In genomic region chr12:124321040-124321481, GRCh38 we compare ENCODE assay signal across 9 cellular contexts. TPM values are rescaled to one million over a fixed set of nuclear protein-coding genes. Genes with fewer than 3 reads are reported as not detected.
A peak's percentile ranks its signal among the peaks of the same experiment; 100 is the strongest.
DNase-seq lines count a peak whose midpoint lies in the region; ATAC-seq and TF ChIP-seq lines count a peak whose summit lies in the region.
"Had no signal": no experiment of that assay in that cellular context is flagged by ENCODE, and none has a peak within 500 bp of the region (broad histone marks: within the 10 kb centered on the region; RNA-seq: fewer than 3 reads in every experiment).

No MANE protein-coding gene starts in this region.

- no peaks in the 10 kb centered on the region for H3K4me1 ChIP-seq in HCT116 (ENCODE audit: control insufficient read depth in 1 of 2, insufficient read depth in 2 of 2, low read length in 2 of 2)

- POLR2A ChIA-PET in HCT116 (lab: Charles Lee) = no interaction called here

- TF ChIP-seq POLR2A in HCT116 (IDR thresholded peaks at IDR 0.05; ENCODE audit: borderline replicate concordance, extremely low read depth, insufficient read depth, insufficient read length) (no peak), erythroblast (IDR thresholded peaks at IDR 0.05; ENCODE audit: low read length) (no peak)

- intact Hi-C loops in HCT116 (cut with micrococcal nuclease) (loop anchor here (1.0 to 5.0 kb wide), 2 partner anchors 269 to 285 kb away; no protein-coding TSS in a partner anchor), natural killer cell (cut with micrococcal nuclease) (no loop called here)

- H3K36me3 ChIP-seq in HCT116 (ENCODE audit: control insufficient read depth in 1 of 2, insufficient read depth in 2 of 2, low read length in 2 of 2) = peaks cover 0 to 16% of the 10 kb centered on the region in 2 experiments; a peak in 2 of 4 replicates

- TF ChIP-seq CTCF in HCT116 (IDR thresholded peaks at IDR 0.05 in 2 of 3, conservative IDR thresholded peaks at IDR 0.05 in 1 of 3; ENCODE audit: borderline replicate concordance in 1 of 3, insufficient read depth in 1 of 3, low read depth in 2 of 3, low read length in 2 of 3) (peak; percentile 80 to 94 (median 94)), natural killer cell (IDR thresholded peaks at IDR 0.05) (peak; percentile 65)

- H3K27ac Mint-ChIP-seq in natural killer cell = no peak overlapping the region
- H3K27ac Mint-ChIP-seq: dendritic cell treated with granulocyte-macrophage colony-stimulating factor and Interleukin-4, amounts not matched to agents 40 ng/mL and 50 ng/mL, for 4 days had no signal

- H3K9me3 Mint-ChIP-seq in natural killer cell = no peaks in the 10 kb centered on the region

- RAD21 ChIA-PET in HCT116 (lab: Charles Lee; ENCODE audit: low non-redundant PET in 1 of 2, low total read pairs in 2 of 2, uncharacterized antibody in 2 of 2, unreplicated experiment in 2 of 2) = no interaction called here

- no TSS peak for BruUV-seq in HCT116 (replicated peaks; lab: Mats Ljungman, UMichigan)

- H3K4me3 ChIP-seq in HCT116 (replicated peaks in 1 of 2; ENCODE audit: low read depth in 1 of 2, low read length in 2 of 2) = no peak overlapping the region

- no peaks in the 10 kb centered on the region for H3K4me1 Mint-ChIP-seq in natural killer cell

- peaks cover 0 to 4% of the 10 kb centered on the region in 2 donors for H3K27me3 Mint-ChIP-seq in natural killer cell (ENCODE audit: low read depth in 2 of 2)

- no peaks in the 10 kb centered on the region for H3K79me2 ChIP-seq in HCT116 (ENCODE audit: insufficient read depth, low read length)

- DNase-seq in GM04504 (ENCODE audit: low read depth) = peak; percentile 30
- DNase-seq in HCT116 (ENCODE audit: low read depth, low spot score) = no peak
- peak; percentile 50 for DNase-seq in NCI-H69 (lab: John Stamatoyannopoulos, UW)
- DNase-seq in activated T-cell treated with anti-CD3 and anti-CD28 coated beads for 1 hour (ENCODE audit: low read depth) = peak; percentile 46
- DNase-seq in erythroblast (lab: John Stamatoyannopoulos, UW) = peak; percentile 29 to 68
- peak; percentile 55 for DNase-seq in natural killer cell
- DNase-seq in stimulated activated naive CD4-positive, alpha-beta T cell (lab: John Stamatoyannopoulos, UW) = peak in 5 of 6 experiments; percentile 8 to 41 (median 25)
- no peak for DNase-seq in NCI-H1092 treated with DMSO at 0.1 percent for 48 hours (lab: John Stamatoyannopoulos, UW)

- H3K36me3 Mint-ChIP-seq in natural killer cell = no peaks in the 10 kb centered on the region

- no peak overlapping the region for H3K9ac ChIP-seq in HCT116 (ENCODE audit: low read length)

- ATAC-seq in HCT116 (peak; percentile 95), natural killer cell (peak; percentile 61 to 76 (median 61))

- peaks cover 0 to 7% of the 10 kb centered on the region in 2 experiments; a peak in 1 of 4 replicates for H3K9me3 ChIP-seq in HCT116 (ENCODE audit: control insufficient read depth in 1 of 2, insufficient read depth in 1 of 2, low read depth in 1 of 2, low read length in 2 of 2)

- no peak overlapping the region for H3K4me3 Mint-ChIP-seq in natural killer cell
- H3K4me3 Mint-ChIP-seq: dendritic cell treated with granulocyte-macrophage colony-stimulating factor and Interleukin-4, amounts not matched to agents 40 ng/mL and 50 ng/mL, for 4 days had no signal

- no peak overlapping the region for H3K27ac ChIP-seq in HCT116 (ENCODE audit: low read depth, low read length)

- CTCF ChIA-PET in HCT116 (lab: Charles Lee) = interaction anchor here (1.5 to 2.1 kb wide), 2 partner anchors 267 to 284 kb away, joined by 3 to 7 read pairs; no protein-coding TSS in a partner anchor

- H4K20me1 ChIP-seq in HCT116 (ENCODE audit: insufficient read depth) = no peaks in the 10 kb centered on the region

- H3K9me2 ChIP-seq in HCT116 (ENCODE audit: insufficient read depth) = no peaks in the 10 kb centered on the region

- TF ChIP-seq RAD21 in HCT116 (IDR thresholded peaks at IDR 0.05; ENCODE audit: low read depth) = peak; percentile 96

- H3K4me2 ChIP-seq in HCT116 (ENCODE audit: low read length) = no peak overlapping the region

- no peaks in the 10 kb centered on the region for H3K27me3 ChIP-seq in HCT116 (ENCODE audit: insufficient read depth, low read length)

- H2AFZ ChIP-seq in HCT116 (ENCODE audit: low read depth, low read length, poor library complexity, severe bottlenecking) = no peak overlapping the region

TF ChIP-seq in HCT116, 20 proteins besides CTCF, POLR2A, EP300 and RAD21:
- TF ChIP-seq POLR2AphosphoS5 (IDR thresholded peaks at IDR 0.05; ENCODE audit: low read depth, low read length) (0 out of 2 replicates have a peak, but pooled peaks have one; percentile 16), SIN3A (IDR thresholded peaks at IDR 0.05; ENCODE audit: low read depth) (no peak), CBX3 (IDR thresholded peaks at IDR 0.05; ENCODE audit: low read depth) (no peak)

RNA-seq across cellular contexts. Expression of gene RFLNA, which starts 26.2 kb away (rescaled TPM):
- not detected for total RNA-seq in HCT116 (2021; ENCODE audit: unreplicated experiment)
- 0.17 and 0.37 TPM in 2 replicates for polyA plus RNA-seq in HCT116 (2012)
- total RNA-seq in natural killer cell = under 1 TPM in 1 of 3 donors, not detected in 2; 0.85 TPM

Comparison
In these comparisons a context has a peak if more than half of its experiments do, and no peak if none do; other contexts are left out.
1. DNase-seq: peak in GM04504 (single experiment), NCI-H69 (single experiment), activated T-cell treated with anti-CD3 and anti-CD28 coated beads for 1 hour (single experiment), erythroblast (2 of 2), natural killer cell (single experiment) and stimulated activated naive CD4-positive, alpha-beta T cell (5 of 6); none in HCT116 (single experiment) and NCI-H1092 treated with DMSO at 0.1 percent for 48 hours (single experiment).